ENCODE assay signal across 8 cellular contexts in the genomic region with DNA sequence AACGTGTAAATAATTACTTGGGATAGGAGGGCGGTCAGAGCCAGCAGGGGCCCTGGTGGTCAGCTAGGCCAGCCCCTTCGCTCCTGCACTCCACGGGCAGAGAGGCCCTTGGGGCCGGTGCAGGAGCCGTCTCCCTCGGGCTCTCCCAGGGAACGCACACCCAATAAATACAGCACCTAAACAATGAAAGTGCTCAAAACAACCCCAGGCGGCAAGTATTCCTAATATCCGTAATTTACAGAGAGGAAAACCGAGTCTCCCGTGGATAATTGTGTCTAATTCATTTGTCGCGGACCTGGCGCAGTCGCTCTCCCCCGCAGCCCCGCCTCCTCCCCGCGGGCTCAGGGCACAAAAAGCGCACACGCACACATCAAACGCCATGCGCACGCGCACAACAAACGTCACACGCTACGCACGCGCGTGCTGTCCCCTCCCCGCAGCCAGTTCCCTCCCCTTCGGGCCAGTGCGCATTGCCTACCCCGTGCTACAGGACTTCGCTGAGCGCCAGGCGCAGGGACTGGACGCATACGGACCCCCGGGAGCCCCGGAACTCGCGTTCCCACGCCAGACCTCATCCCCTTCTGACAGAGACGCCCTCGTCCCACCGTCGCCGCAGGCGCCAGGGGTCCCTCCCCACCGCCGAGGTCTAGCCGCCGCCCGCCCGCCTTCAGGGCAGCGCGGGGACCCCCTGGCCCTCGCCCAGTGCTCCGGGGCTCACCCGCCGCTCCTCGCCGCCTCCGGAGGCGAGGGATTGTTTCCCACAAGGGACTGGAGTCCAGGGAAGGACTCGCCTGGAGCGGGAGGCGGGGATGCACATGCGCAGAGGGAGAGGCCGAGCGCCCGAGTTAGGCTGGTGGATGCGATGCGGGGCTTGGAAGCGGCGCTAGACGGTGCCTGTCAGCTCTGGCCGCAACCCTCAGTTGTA. TPM values are rescaled to one million over a fixed set of nuclear protein-coding genes. Genes with fewer than 3 reads are reported as not detected.
DNase-seq lines count a peak whose midpoint lies in the region; ATAC-seq and TF ChIP-seq lines count a peak whose summit lies in the region.

ZNF248 (minus strand) TSS at position 324 of the 925 bp plus-strand sequence. CDS start 1,300 bp downstream, outside the sequence.

- peak within 1 kb of the TSS; percentile 100 for H3K27ac ChIP-seq in upper lobe of right lung

- ATAC-seq in HG02678 (IDR thresholded peaks at IDR 0.05; ENCODE audit: unreplicated experiment) (peak; percentile 91), Right ventricle myocardium inferior (peak; percentile 99), upper lobe of right lung (peak; percentile 99)

- H3K4me1 ChIP-seq in upper lobe of right lung = peaks cover 23% of the 10 kb centered on the region

- intact Hi-C loops in Right ventricle myocardium inferior (cut with DNase I) (loop anchor here (2.0 to 10.0 kb wide), 2 partner anchors 117 to 237 kb away; partner anchors contain the start of gene ZNF37A), posterior vena cava (cut with DNase I) (no loop called here), upper lobe of right lung (cut with DNase I) (no loop called here)

- TF ChIP-seq CTCF in GM12864 (IDR thresholded peaks at IDR 0.05; ENCODE audit: low read depth, low read length, missing control alignments) (no peak), upper lobe of right lung (IDR thresholded peaks at IDR 0.05) (peak; percentile 4)

- DNase-seq in GM12864 (ENCODE audit: low read depth) (peak; percentile 89), NCI-H1105 treated with DMSO at 0.1 percent for 48 hours (lab: John Stamatoyannopoulos, UW) (peak; percentile 86), SKM-1 treated with dmso at 0.1 percent for 144 hours (lab: John Stamatoyannopoulos, UW; ENCODE audit: unreplicated experiment) (peak; percentile 55), Right ventricle myocardium inferior (ENCODE audit: missing footprints) (peak; percentile 99), posterior vena cava (ENCODE audit: low spot score) (peak; percentile 99), upper lobe of right lung (peak; percentile 98)
- peak; percentile 86 for DNase-seq in activated naive CD8-positive, alpha-beta T cell treated with anti-CD3 and anti-CD28 coated beads, Interleukin-2, amount 50 U/mL, for 16 hours (ENCODE audit: low read depth, low spot score)

- H3K4me3 ChIP-seq in GM12864 (ENCODE audit: low read depth, low read length) (peak within 1 kb of the TSS; percentile 96), upper lobe of right lung (peak within 1 kb of the TSS; percentile 95)

- no peaks in the 10 kb centered on the region for H3K36me3 ChIP-seq in upper lobe of right lung

- H3K9me3 ChIP-seq in upper lobe of right lung = no peaks in the 10 kb centered on the region

- H3K27me3 ChIP-seq in upper lobe of right lung = no peaks in the 10 kb centered on the region

RNA-seq across cellular contexts. Expression of gene ZNF248, which starts in this region (rescaled TPM):
- total RNA-seq in Right ventricle myocardium inferior (13.2 TPM), posterior vena cava (10 to 100 TPM in 1 of 2 donors, 1 to 10 TPM in 1; 9.8 to 10.2 TPM), upper lobe of right lung (14.3 TPM)

Comparison
In these comparisons a context has a peak if more than half of its experiments do, and no peak if none do; other contexts are left out.
1. Peak in every context shown above with its lines: DNase-seq, ATAC-seq, H3K4me3 ChIP-seq and H3K27ac ChIP-seq.